Comparison of ENCODE assay signal across 8 cellular contexts in the genomic region with DNA sequence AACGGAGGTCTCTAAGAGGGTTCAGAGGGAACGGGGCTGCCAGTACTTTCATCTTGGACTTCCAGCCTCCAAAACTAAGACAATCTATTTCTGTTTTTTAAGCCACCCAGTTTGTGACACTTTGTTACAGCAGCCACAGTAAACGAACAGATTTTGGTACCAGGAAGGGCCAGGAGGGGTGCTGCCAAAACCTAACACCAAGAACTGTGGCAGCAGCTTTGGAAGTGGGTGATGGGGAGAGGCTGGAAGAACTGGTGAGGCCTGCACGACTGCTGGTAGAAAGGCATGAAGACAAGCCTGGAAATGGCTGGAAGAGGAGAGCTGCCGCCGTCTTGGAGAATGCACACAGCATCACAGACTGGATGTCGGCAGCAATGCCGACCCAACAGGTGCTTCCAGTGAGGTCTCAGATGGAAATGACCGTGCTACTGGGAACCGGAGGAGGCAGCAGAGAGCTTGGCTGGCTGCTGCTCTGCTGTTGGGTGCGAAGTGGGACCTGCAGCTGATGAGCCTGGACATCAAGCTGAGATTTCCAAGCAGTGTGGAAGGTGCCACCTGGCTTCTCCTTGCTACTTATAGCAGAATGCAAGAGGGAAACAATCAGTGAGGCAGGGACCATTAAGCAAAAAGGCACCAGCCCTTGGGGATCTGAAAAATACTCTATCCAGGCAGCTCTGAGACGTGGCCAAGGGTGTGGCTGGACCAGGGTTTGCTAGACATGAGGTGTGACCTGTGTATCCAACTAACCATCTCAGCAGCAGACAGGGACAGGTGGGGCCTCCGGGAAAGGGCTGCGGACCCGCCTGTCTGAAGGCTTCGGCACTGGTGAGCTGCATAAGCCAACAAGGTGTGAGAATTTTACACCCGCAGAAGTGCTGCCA. TPM values are rescaled to one million over a fixed set of nuclear protein-coding genes. Genes with fewer than 3 reads are reported as not detected.
DNase-seq lines count a peak whose midpoint lies in the region; ATAC-seq and TF ChIP-seq lines count a peak whose summit lies in the region.

No MANE protein-coding gene starts in this region.

- POLR2A ChIA-PET in AG04449 (lab: Yijun Ruan, JAX): interaction anchor here (0.8 to 1.1 kb wide), 3 partner anchors 12 to 64 kb away, joined by 3 read pairs; partner anchors contain the start of genes ANAPC2, SSNA1 and TUBB4B

- H3K27ac ChIP-seq in mammary epithelial cell (ENCODE audit: insufficient read depth, low read depth, low read length): no peak overlapping the region

- H3K9ac ChIP-seq in mammary epithelial cell (ENCODE audit: insufficient read depth, low read length): no peak overlapping the region

- peaks cover 2% of the 10 kb centered on the region for H3K36me3 ChIP-seq in mammary epithelial cell (ENCODE audit: insufficient read depth, low read length)
- H3K36me3 ChIP-seq in mucosa of descending colon (ENCODE audit: low read depth): peaks cover 3% of the 10 kb centered on the region

- H3K4me3 ChIP-seq in AG04449 (ENCODE audit: low read depth, low read length): no peak overlapping the region
- H3K4me3 ChIP-seq in mammary epithelial cell (replicated peaks in 1 of 3; ENCODE audit: insufficient read depth in 1 of 3, low read depth in 2 of 3, low read length in 3 of 3): no peak overlapping the region
- H3K4me3 ChIP-seq in mucosa of descending colon: no peak overlapping the region

- no peak overlapping the region for H2AFZ ChIP-seq in mammary epithelial cell (ENCODE audit: low read depth, low read length)

- DNase-seq in AG04449 (ENCODE audit: low read depth, low spot score) (no peak), ELR (ENCODE audit: low read depth) (peak; percentile 56), NCI-H2171 (lab: John Stamatoyannopoulos, UW) (peak; percentile 17), mammary epithelial cell (no peak), mucosa of descending colon (peak in 2 of 3 donors; percentile 59 to 60), RKO (ENCODE audit: low spot score) (no peak)

- in situ Hi-C loops in mammary epithelial cell (cut with MboI; ENCODE audit: low sequenced_read_pairs in 2 of 2): no loop called here

- dilution Hi-C loops in mammary epithelial cell (cut with HindIII; ENCODE audit: low sequenced_read_pairs): loop anchor here (5.0 to 10.0 kb wide), 2 partner anchors 46 to 238 kb away; partner anchors contain the start of gene RNF208

- intact Hi-C loops in mammary epithelial cell (cut with micrococcal nuclease): no loop called here
- intact Hi-C loops in mucosa of descending colon (cut with DNase I, micrococcal nuclease): no loop called here

- no peaks in the 10 kb centered on the region for H3K9me3 ChIP-seq in mammary epithelial cell (replicated peaks; ENCODE audit: insufficient read depth, low read length)
- H3K9me3 ChIP-seq in mucosa of descending colon: no peaks in the 10 kb centered on the region

- peaks cover 3% of the 10 kb centered on the region for H4K20me1 ChIP-seq in mammary epithelial cell (ENCODE audit: insufficient read depth, low read length)

- no TSS peak for BruUV-seq in mammary epithelial cell (replicated peaks; lab: Mats Ljungman, UMichigan)

- CTCF ChIA-PET in AG04449 (lab: Yijun Ruan, JAX) (interaction anchor here (0.8 to 5.4 kb wide), 8 partner anchors 10 to 86 kb away, joined by 3 to 30 read pairs (median 3); partner anchors contain the start of genes ANAPC2, RNF224 and SSNA1), mammary epithelial cell (lab: Charles Lee; ENCODE audit: low non-redundant PET) (no interaction called here)

- ATAC-seq in mucosa of descending colon (peak; percentile 72), GM21717 (IDR thresholded peaks at IDR 0.05; ENCODE audit: unreplicated experiment) (no peak), HG03342 (IDR thresholded peaks at IDR 0.05; ENCODE audit: unreplicated experiment) (no peak)

- peak; percentile 54 for TF ChIP-seq CTCF in AG04449 (IDR thresholded peaks at IDR 0.05; ENCODE audit: insufficient read depth, low read length, missing control alignments)
- peak; percentile 68 to 71 for TF ChIP-seq CTCF in mammary epithelial cell (conservative IDR thresholded peaks at IDR 0.05 in 1 of 2, IDR thresholded peaks at IDR 0.05 in 1 of 2; ENCODE audit: extremely low read depth in 1 of 2, insufficient read depth in 1 of 2, low read depth in 1 of 2, low read length in 2 of 2)
- TF ChIP-seq CTCF in mucosa of descending colon (IDR thresholded peaks at IDR 0.05): peak; percentile 41

- WGBS in mammary epithelial cell (ENCODE audit: low coverage, missing lambda C conversion rate): 62% methylated on average over 16 of the region's 17 CpGs

- H3K4me2 ChIP-seq in mammary epithelial cell (ENCODE audit: insufficient read depth, low read depth, low read length): no peak overlapping the region

- no peaks in the 10 kb centered on the region for H3K79me2 ChIP-seq in mammary epithelial cell (ENCODE audit: insufficient read depth, low read length)

- peaks cover 4% of the 10 kb centered on the region for H3K27me3 ChIP-seq in mammary epithelial cell (ENCODE audit: insufficient read depth, low read length)

- H3K4me1 ChIP-seq in mammary epithelial cell (ENCODE audit: insufficient read depth, low read length) (peaks cover 6% of the 10 kb centered on the region), mucosa of descending colon (ENCODE audit: low read depth) (peaks cover 21% of the 10 kb centered on the region)

RNA-seq across cellular contexts. Expression of gene TMEM210, which starts 4.7 kb away (rescaled TPM):
- not detected for total RNA-seq in mammary epithelial cell
- not detected for polyA plus RNA-seq in mammary epithelial cell
- polyA minus RNA-seq in mammary epithelial cell: not detected
- 1 to 10 TPM in 1 of 3 donors, not detected in 2; 1.0 TPM for total RNA-seq in mucosa of descending colon

RNA-seq across cellular contexts. Expression of gene LRRC26, which starts 6.7 kb away (rescaled TPM):
- total RNA-seq in mammary epithelial cell: under 1 TPM in 1 of 2 donors, not detected in 1; 0.17 TPM
- polyA plus RNA-seq in mammary epithelial cell: not detected
- polyA minus RNA-seq in mammary epithelial cell: not detected
- total RNA-seq in mucosa of descending colon: 10 to 100 TPM; 18.7 to 63.0 (median 58.9) TPM

RNA-seq across cellular contexts. Expression of gene ANAPC2, which starts 11.8 kb away (rescaled TPM):
- total RNA-seq in mammary epithelial cell (10 to 100 TPM; 15.5 to 45.3 TPM), mucosa of descending colon (10 to 100 TPM; 60.8 to 65.9 (median 61.7) TPM)
- 16.7 TPM for polyA plus RNA-seq in mammary epithelial cell
- 8.6 TPM for polyA minus RNA-seq in mammary epithelial cell

RNA-seq across cellular contexts. Expression of gene SSNA1, which starts 11.9 kb away (rescaled TPM):
- total RNA-seq in mammary epithelial cell: 10 to 100 TPM; 36.2 to 70.2 TPM
- 88.5 TPM for polyA plus RNA-seq in mammary epithelial cell
- polyA minus RNA-seq in mammary epithelial cell: 35.8 TPM
- total RNA-seq in mucosa of descending colon: 10 to 100 TPM; 56.7 to 71.1 (median 64.0) TPM

RNA-seq across cellular contexts. Expression of gene TPRN, which starts 24.0 kb away (rescaled TPM):
- total RNA-seq in mammary epithelial cell (10 to 100 TPM in 1 of 2 donors, 1 to 10 TPM in 1; 4.0 to 10.5 TPM), mucosa of descending colon (100 to 1,000 TPM in 2 of 3 donors, 10 to 100 TPM in 1; 73.8 to 170 (median 122) TPM)
- polyA plus RNA-seq in mammary epithelial cell: 3.3 TPM
- 1.7 TPM for polyA minus RNA-seq in mammary epithelial cell

Comparison
In these comparisons a context has a peak if more than half of its experiments do, and no peak if none do; other contexts are left out.
1. DNase-seq: peak in ELR (single experiment), NCI-H2171 (single experiment) and mucosa of descending colon (2 of 3); none in AG04449 (single experiment), mammary epithelial cell (single experiment) and RKO (single experiment).
2. RNA of gene LRRC26, which starts 6.7 kb away (total RNA-seq): 18.7 to 63.0 TPM in mucosa of descending colon; 0.17 TPM in mammary epithelial cell; every median in the first group is over 10 times any median in the second.
3. Peak in every context shown above with its lines, with median percentiles within 50 percentile points of each other: CTCF ChIP-seq.